Comparison of ENCODE assay signal across 18 cellular contexts in the genomic region with DNA sequence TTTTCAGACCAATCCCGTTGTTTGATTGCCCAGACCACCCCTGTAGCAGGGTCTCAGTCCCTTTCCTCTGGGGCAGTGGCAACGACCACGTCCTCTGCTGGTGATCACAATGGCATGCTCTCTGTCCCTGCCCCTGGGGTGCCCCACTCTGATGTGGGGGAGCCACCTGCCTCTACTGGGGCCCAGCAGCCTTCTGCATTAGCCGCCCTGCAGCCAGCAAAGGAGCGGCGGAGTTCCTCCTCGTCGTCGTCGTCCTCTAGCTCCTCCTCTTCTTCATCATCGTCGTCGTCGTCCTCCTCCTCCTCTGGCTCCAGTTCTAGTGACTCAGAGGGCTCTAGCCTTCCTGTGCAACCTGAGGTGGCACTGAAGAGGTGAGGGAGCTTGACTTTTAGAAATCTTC. TPM values are rescaled to one million over a fixed set of nuclear protein-coding genes. Genes with fewer than 3 reads are reported as not detected.
A peak's percentile ranks its signal among the peaks of the same experiment; 100 is the strongest.
DNase-seq lines count a peak whose midpoint lies in the region; ATAC-seq, FAIRE-seq and TF ChIP-seq lines count a peak whose summit lies in the region.
"Had no signal": no experiment of that assay in that cellular context is flagged by ENCODE, and none has a peak within 500 bp of the region (broad histone marks: within the 10 kb centered on the region; RNA-seq: fewer than 3 reads in every experiment).

No MANE protein-coding gene starts in this region.

- peaks cover 14 to 27% of the 10 kb centered on the region in 2 experiments for H3K9me3 Mint-ChIP-seq in H9
- H3K9me3 Mint-ChIP-seq in nephron progenitor cell = peaks cover 40% of the 10 kb centered on the region
- H3K9me3 Mint-ChIP-seq: activated CD4-positive, alpha-beta memory T cell treated with anti-CD3 and anti-CD28 coated beads for 36 hours had no signal

- peak overlapping the region; percentile 14 to 95 (median 74); a peak in 6 of 7 replicates for H3K27ac Mint-ChIP-seq in H9
- peak overlapping the region; percentile 96 for H3K27ac Mint-ChIP-seq in nephron progenitor cell

- H3K4ac ChIP-seq in H9 (ENCODE audit: low read depth, low read length) = no peak overlapping the region

- H3K79me1 ChIP-seq in H9 (ENCODE audit: insufficient read depth, low read depth, low read length, poor library complexity, severe bottlenecking) = peaks cover 20% of the 10 kb centered on the region

- peak overlapping the region in 10 of 11 experiments; percentile 10 to 63 (median 32); a peak in 11 of 22 replicates for H3K9ac ChIP-seq in BLaER1 treated with 17β-estradiol and CSF1 and Interleukin-3, amounts not matched to agents 10 nM and 100 nM
- H3K9ac ChIP-seq in H9 (ENCODE audit: extremely low read depth, insufficient read length, low read length) (no peak overlapping the region), K562 (ENCODE audit: insufficient read depth in 1 of 2, low read depth in 2 of 2, low read length in 2 of 2) (peak overlapping the region in 1 of 2 experiments; percentile 28; a peak in 1 of 4 replicates)

- CTCF ChIA-PET in K562 (lab: Yijun Ruan, JAX; ENCODE audit: low intra/inter-chr PET ratio) = no interaction called here

- no peak overlapping the region for H3K56ac ChIP-seq in H9 (ENCODE audit: insufficient read length, low read depth, low read length)

- H3K27me3 ChIP-seq in BLaER1 treated with 17β-estradiol and CSF1 and Interleukin-3, amounts not matched to agents 10 nM and 100 nM = no peaks in the 10 kb centered on the region
- H3K27me3 ChIP-seq in H9 (ENCODE audit: insufficient read depth, low read length) = no peaks in the 10 kb centered on the region
- no peaks in the 10 kb centered on the region for H3K27me3 ChIP-seq in K562 (ENCODE audit: control insufficient read depth in 2 of 2, insufficient read depth in 2 of 2, low read length in 2 of 2)
- H3K27me3 ChIP-seq: dorsolateral prefrontal cortex had no signal

- H2BK15ac ChIP-seq in H9 (ENCODE audit: low read depth, low read length) = no peak overlapping the region

- WGBS in H9 (ENCODE audit: extremely low coverage, insufficient read length, low lambda C conversion rate) = no CpG with 5 or more reads among the region's 14 CpGs
- 49% methylated on average over 14 of the region's 14 CpGs for WGBS in K562 (ENCODE audit: insufficient coverage, low coverage, missing lambda C conversion rate)

- H3K18ac ChIP-seq in H9 (ENCODE audit: insufficient read length, low read depth, low read length) = no peak overlapping the region

- H3K9me1 ChIP-seq in K562 (ENCODE audit: control insufficient read depth, insufficient read depth, low read length) = no peaks in the 10 kb centered on the region

- peaks cover 97 to 100% (median 100%) of the 10 kb centered on the region in 11 experiments for H4K20me1 ChIP-seq in BLaER1 treated with 17β-estradiol and CSF1 and Interleukin-3, amounts not matched to agents 10 nM and 100 nM
- H4K20me1 ChIP-seq in H9 (ENCODE audit: control insufficient read depth, insufficient read depth, insufficient read length) (no peaks in the 10 kb centered on the region), K562 (replicated peaks; ENCODE audit: control insufficient read depth, insufficient read depth, low read length) (peaks cover 24% of the 10 kb centered on the region)

- ATAC-seq in K562 = no peak

- H3K36me3 ChIP-seq in BLaER1 treated with 17β-estradiol and CSF1 and Interleukin-3, amounts not matched to agents 10 nM and 100 nM = peaks cover 99 to 100% (median 100%) of the 10 kb centered on the region in 11 experiments
- H3K36me3 ChIP-seq in K562 (ENCODE audit: control insufficient read depth, insufficient read depth, low read length) = peaks cover 99% of the 10 kb centered on the region

- H3K4me1 Mint-ChIP-seq in H9 (peaks cover 6 to 33% of the 10 kb centered on the region in 2 experiments; a peak in 3 of 4 replicates), nephron progenitor cell (peaks cover 39% of the 10 kb centered on the region)

- peak; percentile 22; the same call in 1 of the 2 replicates for TF ChIP-seq POLR2A in K562 (conservative IDR thresholded peaks at IDR 0.05)

- H2BK12ac ChIP-seq in H9 (ENCODE audit: insufficient read length, low read depth, low read length) = no peak overlapping the region

- no peaks in the 10 kb centered on the region for H3K9me3 ChIP-seq in BLaER1 treated with 17β-estradiol and CSF1 and Interleukin-3, amounts not matched to agents 10 nM and 100 nM (replicated peaks in 1 of 11)
- H3K9me3 ChIP-seq in H9 (ENCODE audit: control insufficient read depth, low read depth, low read length) (no peaks in the 10 kb centered on the region), K562 (replicated peaks; ENCODE audit: control insufficient read depth, insufficient read depth, low read depth, low read length) (peaks cover 6% of the 10 kb centered on the region)

- H3K27me3 Mint-ChIP-seq in H9 (ENCODE audit: low read depth) = peaks cover 4% of the 10 kb centered on the region
- peaks cover 3% of the 10 kb centered on the region for H3K27me3 Mint-ChIP-seq in nephron progenitor cell (ENCODE audit: low read depth, poor library complexity)
- H3K27me3 Mint-ChIP-seq: activated CD4-positive, alpha-beta memory T cell treated with anti-CD3 and anti-CD28 coated beads for 36 hours had no signal

- H3K79me2 ChIP-seq in H9 (ENCODE audit: insufficient read depth, low read length) = peaks cover 2% of the 10 kb centered on the region; the same call in 1 of the 2 replicates
- peaks cover 56% of the 10 kb centered on the region for H3K79me2 ChIP-seq in K562 (ENCODE audit: control insufficient read depth, insufficient read depth, low read length)

- no peak overlapping the region for H3T11ph ChIP-seq in H9 (ENCODE audit: low read length)

- no peak overlapping the region for H2BK5ac ChIP-seq in H9 (ENCODE audit: insufficient read length, low read length)

- no peak for TF ChIP-seq RAD21 in K562 (CRISPR knock-in tag; conservative IDR thresholded peaks at IDR 0.05 in 1 of 2, IDR thresholded peaks at IDR 0.05 in 1 of 2)

- H3K4me3 Mint-ChIP-seq in H9 (peak overlapping the region in 1 of 2 experiments; percentile 27; a peak in 2 of 5 replicates), nephron progenitor cell (no peak overlapping the region)
- H3K4me3 Mint-ChIP-seq: activated CD4-positive, alpha-beta memory T cell treated with anti-CD3 and anti-CD28 coated beads for 36 hours had no signal

- H3K23me2 ChIP-seq in H9 (ENCODE audit: insufficient read length, low read depth, low read length, poor library complexity, severe bottlenecking) = no peaks in the 10 kb centered on the region

- H2AK5ac ChIP-seq in H9 (ENCODE audit: insufficient read length, low read length) = no peak overlapping the region

- POLR2A ChIA-PET in K562 (lab: Yijun Ruan, JAX) = interaction anchor here (2.1 to 9.0 kb wide), 5 partner anchors 9 to 29 kb away, joined by 10 to 96 read pairs (median 15); a partner anchor contains a TSS

- intact Hi-C loops in K562 (cut with micrococcal nuclease) = no loop called here

- H3K27ac ChIP-seq in BLaER1 treated with 17β-estradiol and CSF1 and Interleukin-3, amounts not matched to agents 10 nM and 100 nM = peak overlapping the region in 2 of 11 experiments; percentile 45 to 48; a peak in 2 of 22 replicates
- no peak overlapping the region for H3K27ac ChIP-seq in H9 (ENCODE audit: insufficient read length, low read depth, low read length)
- 0 out of 3 replicates have a peak overlapping the region, but pooled peaks have one; percentile 31 for H3K27ac ChIP-seq in K562 (ENCODE audit: extremely low read depth, low read depth, low read length)

- H2BK20ac ChIP-seq in H9 (ENCODE audit: low read depth, low read length, poor library complexity, severe bottlenecking) = no peak overlapping the region

- no peak for FAIRE-seq in K562 (lab: Jason Lieb, UNC)
- FAIRE-seq: HTR-8/SVneo had no signal

- H2AFZ ChIP-seq in H9 (ENCODE audit: low read length) (no peak overlapping the region), K562 (ENCODE audit: low read depth, low read length) (no peak overlapping the region)

- H4K8ac ChIP-seq in H9 (replicated peaks; ENCODE audit: insufficient read length, low read depth, low read length) = no peak overlapping the region

- BruUV-seq in K562 (replicated peaks; lab: Mats Ljungman, UMichigan) = no TSS peak

- no peak for TF ChIP-seq EP300 in K562 (IDR thresholded peaks at IDR 0.05; ENCODE audit: low read length)

- H3K36me3 Mint-ChIP-seq in H9 (ENCODE audit: insufficient read depth in 1 of 3, low read depth in 3 of 3) (peaks cover 85 to 100% (median 99%) of the 10 kb centered on the region in 3 experiments), nephron progenitor cell (ENCODE audit: low read depth) (peaks cover 85% of the 10 kb centered on the region)

- no peak overlapping the region for H4K5ac ChIP-seq in H9 (ENCODE audit: insufficient read length, low read depth, low read length)

- H4K91ac ChIP-seq in H9 (ENCODE audit: insufficient read length, low read depth, low read length) = no peak overlapping the region

- in situ Hi-C loops in K562 (cut with MboI) = no loop called here

- no peak overlapping the region for H2BK120ac ChIP-seq in H9 (ENCODE audit: low read depth, low read length, poor library complexity, severe bottlenecking)

- TF ChIP-seq CTCF in H9 (conservative IDR thresholded peaks at IDR 0.05) (no peak), K562 (IDR thresholded peaks at IDR 0.05 in 2 of 3, conservative IDR thresholded peaks at IDR 0.05 in 1 of 3; ENCODE audit: insufficient read depth in 2 of 3, low read depth in 1 of 3, low read length in 3 of 3) (no peak), nephron progenitor cell (IDR thresholded peaks at IDR 0.05) (no peak)

- peaks cover 30 to 52% (median 38%) of the 10 kb centered on the region in 10 experiments for H3K4me1 ChIP-seq in BLaER1 treated with 17β-estradiol and CSF1 and Interleukin-3, amounts not matched to agents 10 nM and 100 nM
- H3K4me1 ChIP-seq in H9 (ENCODE audit: insufficient read depth, low read length) = no peaks in the 10 kb centered on the region
- peaks cover 15 to 60% of the 10 kb centered on the region in 2 experiments; a peak in 4 of 5 replicates for H3K4me1 ChIP-seq in K562 (replicated peaks in 1 of 2; ENCODE audit: control insufficient read depth in 2 of 2, insufficient read depth in 2 of 2, low read length in 2 of 2)

- H3K23ac ChIP-seq in H9 (ENCODE audit: insufficient read length, low read depth, low read length) = no peak overlapping the region

- no peak overlapping the region for H3K4me3 ChIP-seq in BLaER1 treated with 17β-estradiol and CSF1 and Interleukin-3, amounts not matched to agents 10 nM and 100 nM
- H3K4me3 ChIP-seq in K562 = no peak overlapping the region
- H3K4me3 ChIP-seq: dorsolateral prefrontal cortex had no signal

- no peak overlapping the region for H3K14ac ChIP-seq in H9 (ENCODE audit: insufficient read depth, low read length)

- no peak for DNase-seq in H9
- DNase-seq in K562 (ENCODE audit: extremely low read depth in 1 of 4, low spot score in 3 of 4) = peak in 1 of 4 experiments; percentile 29
- DNase-seq in nephron progenitor cell = no peak
- no peak for DNase-seq in central memory CD4-positive, alpha-beta T cell
- no peak for DNase-seq in NCI-H446 (lab: John Stamatoyannopoulos, UW)
- DNase-seq in COLO668 (lab: John Stamatoyannopoulos, UW; ENCODE audit: unreplicated experiment) = no peak
- DNase-seq in C1 segment of cervical spinal cord (lab: John Stamatoyannopoulos, UW) = no peak
- DNase-seq: activated CD4-positive, alpha-beta memory T cell treated with anti-CD3 and anti-CD28 coated beads for 36 hours; DMS53; dorsolateral prefrontal cortex; MM.1S; NCI-H2029; NCI-H524 treated with DMSO at 0.1 percent for 48 hours had no signal

- peak overlapping the region; percentile 48 to 83 (median 68); a peak in 21 of 22 replicates for H3K4me2 ChIP-seq in BLaER1 treated with 17β-estradiol and CSF1 and Interleukin-3, amounts not matched to agents 10 nM and 100 nM
- H3K4me2 ChIP-seq in H9 (ENCODE audit: insufficient read depth, insufficient read length, low read length) = no peak overlapping the region
- H3K4me2 ChIP-seq in K562 (ENCODE audit: insufficient read depth, low read length) = no peak overlapping the region

RNA-seq across cellular contexts. Expression of a gene that starts 9.2 kb away (rescaled TPM):
- total RNA-seq in H9 (2021) (319 and 331 TPM in 2 replicates), K562 (2014; rRNA removed) (285 and 395 TPM in 2 replicates), K562 (2014; rRNA removed; fragmentation: Illumina TruSeq; extraction: Trizol) (29.4 and 63.2 TPM in 2 replicates), K562 (2015; rRNA removed; fragmentation: Illumina TruSeq; extraction: Trizol) (219 and 223 TPM in 2 replicates), K562 (2021) (237 and 268 TPM in 2 replicates)
- total RNA-seq in K562 (2011; cell fraction: chromatin; rRNA removed; ENCODE audit: low replicate concordance) = 7.2 and 24.7 TPM in 2 replicates
- 37.5 and 47.0 TPM in 2 replicates for total RNA-seq in K562 (2011; cell fraction: nucleolus; rRNA removed)
- 31.9 and 34.9 TPM in 2 replicates for total RNA-seq in K562 (2011; cell fraction: nucleoplasm; rRNA removed)
- polyA plus RNA-seq in K562 (2011; rRNA removed) (206 and 220 TPM in 2 replicates), K562 (2014; fragmentation: Illumina TruSeq; extraction: Trizol) (180 and 344 TPM in 2 replicates), K562 (2014; fragmentation: Nextera tagmentation; extraction: Ambion mirVana) (100 to 1,000 TPM; 764 to 791 TPM), K562 (2014; rRNA removed) (298 and 313 TPM in 2 replicates)
- 693 and 1,390 TPM in 2 replicates for polyA plus RNA-seq in K562 (2011; cell fraction: cytosol; rRNA removed)
- 132 and 211 TPM in 2 replicates for polyA plus RNA-seq in K562 (2011; cell fraction: nucleus; rRNA removed)
- polyA plus RNA-seq in K562 (2012) = 297 and 487 TPM in 2 replicates
- 34.5 and 73.6 TPM in 2 replicates for polyA minus RNA-seq in K562 (2011; rRNA and poly(A)+ RNA removed)
- polyA minus RNA-seq in K562 (2011; cell fraction: cytosol; rRNA and poly(A)+ RNA removed) = 64.8 and 95.8 TPM in 2 replicates
- polyA minus RNA-seq in K562 (2011; cell fraction: nucleus; rRNA and poly(A)+ RNA removed) = 15.5 and 22.3 TPM in 2 replicates

RNA-seq across cellular contexts. Expression of a gene that starts 15.5 kb away (rescaled TPM):
- 667 and 694 TPM in 2 replicates for total RNA-seq in H9 (2021)
- 1,596 and 1,670 TPM in 2 replicates for total RNA-seq in K562 (2011; cell fraction: chromatin; rRNA removed; ENCODE audit: low replicate concordance)
- 1,139 and 1,167 TPM in 2 replicates for total RNA-seq in K562 (2011; cell fraction: nucleolus; rRNA removed)
- 1,487 and 2,488 TPM in 2 replicates for total RNA-seq in K562 (2011; cell fraction: nucleoplasm; rRNA removed)
- 81.1 and 85.3 TPM in 2 replicates for total RNA-seq in K562 (2014; rRNA removed)
- total RNA-seq in K562 (2014; rRNA removed; fragmentation: Illumina TruSeq; extraction: Trizol) = 79.2 and 79.9 TPM in 2 replicates
- total RNA-seq in K562 (2015; rRNA removed; fragmentation: Illumina TruSeq; extraction: Trizol) = 70.6 and 91.2 TPM in 2 replicates
- 413 and 466 TPM in 2 replicates for total RNA-seq in K562 (2021)
- 82.5 and 179 TPM in 2 replicates for polyA plus RNA-seq in K562 (2011; rRNA removed)
- 102 and 119 TPM in 2 replicates for polyA plus RNA-seq in K562 (2011; cell fraction: cytosol; rRNA removed)
- polyA plus RNA-seq in K562 (2011; cell fraction: nucleus; rRNA removed) = 1,748 and 2,419 TPM in 2 replicates
- polyA plus RNA-seq in K562 (2012) = 391 and 584 TPM in 2 replicates
- polyA plus RNA-seq in K562 (2014; fragmentation: Illumina TruSeq; extraction: Trizol) = 517 and 558 TPM in 2 replicates
- polyA plus RNA-seq in K562 (2014; fragmentation: Nextera tagmentation; extraction: Ambion mirVana) = 10 to 100 TPM; 26.7 to 27.6 TPM
- 463 and 563 TPM in 2 replicates for polyA plus RNA-seq in K562 (2014; rRNA removed)
- polyA minus RNA-seq in K562 (2011; rRNA and poly(A)+ RNA removed) = 72.4 and 72.8 TPM in 2 replicates
- 155 and 244 TPM in 2 replicates for polyA minus RNA-seq in K562 (2011; cell fraction: cytosol; rRNA and poly(A)+ RNA removed)
- 233 and 249 TPM in 2 replicates for polyA minus RNA-seq in K562 (2011; cell fraction: nucleus; rRNA and poly(A)+ RNA removed)

RNA-seq across cellular contexts. Expression of a gene that starts 19.5 kb away (rescaled TPM):
- total RNA-seq in H9 (2021) = not detected in 2 replicates
- total RNA-seq in K562 (2011; cell fraction: chromatin; rRNA removed; ENCODE audit: low replicate concordance) = not detected in 2 replicates
- not detected in 2 replicates for total RNA-seq in K562 (2011; cell fraction: nucleolus; rRNA removed)
- not detected in 2 replicates for total RNA-seq in K562 (2011; cell fraction: nucleoplasm; rRNA removed)
- not detected in 2 replicates for total RNA-seq in K562 (2014; rRNA removed)
- total RNA-seq in K562 (2014; rRNA removed; fragmentation: Illumina TruSeq; extraction: Trizol) = not detected in 2 replicates
- not detected in 2 replicates for total RNA-seq in K562 (2015; rRNA removed; fragmentation: Illumina TruSeq; extraction: Trizol)
- not detected in 2 replicates for total RNA-seq in K562 (2021)
- not detected in 2 replicates for polyA plus RNA-seq in K562 (2011; rRNA removed)
- polyA plus RNA-seq in K562 (2011; cell fraction: cytosol; rRNA removed) = not detected in 2 replicates
- polyA plus RNA-seq in K562 (2011; cell fraction: nucleus; rRNA removed) = not detected in 2 replicates
- polyA plus RNA-seq in K562 (2012) = 0.06 TPM in 1 of 2 replicates, not detected in the other
- not detected in 2 replicates for polyA plus RNA-seq in K562 (2014; fragmentation: Illumina TruSeq; extraction: Trizol)
- not detected for polyA plus RNA-seq in K562 (2014; fragmentation: Nextera tagmentation; extraction: Ambion mirVana)
- polyA plus RNA-seq in K562 (2014; rRNA removed) = not detected in 2 replicates
- not detected in 2 replicates for polyA minus RNA-seq in K562 (2011; rRNA and poly(A)+ RNA removed)
- not detected in 2 replicates for polyA minus RNA-seq in K562 (2011; cell fraction: cytosol; rRNA and poly(A)+ RNA removed)
- polyA minus RNA-seq in K562 (2011; cell fraction: nucleus; rRNA and poly(A)+ RNA removed) = not detected in 2 replicates
- total RNA-seq: activated CD4-positive, alpha-beta memory T cell treated with anti-CD3 and anti-CD28 coated beads for 36 hours; fibroblast of lung; liver; renal cortical epithelial cell had no signal
- polyA plus RNA-seq: fibroblast of lung, liver had no signal

RNA-seq across cellular contexts. Expression of a gene that starts 30.4 kb away (rescaled TPM):
- total RNA-seq in H9 (2021) = not detected in 2 replicates
- total RNA-seq in K562 (2011; cell fraction: chromatin; rRNA removed; ENCODE audit: low replicate concordance) = not detected in 2 replicates
- total RNA-seq in K562 (2011; cell fraction: nucleolus; rRNA removed) = not detected in 2 replicates
- total RNA-seq in K562 (2011; cell fraction: nucleoplasm; rRNA removed) = not detected in 2 replicates
- not detected in 2 replicates for total RNA-seq in K562 (2014; rRNA removed)
- not detected in 2 replicates for total RNA-seq in K562 (2014; rRNA removed; fragmentation: Illumina TruSeq; extraction: Trizol)
- total RNA-seq in K562 (2015; rRNA removed; fragmentation: Illumina TruSeq; extraction: Trizol) = not detected in 2 replicates
- not detected in 2 replicates for total RNA-seq in K562 (2021)
- not detected in 2 replicates for polyA plus RNA-seq in K562 (2011; rRNA removed)
- not detected in 2 replicates for polyA plus RNA-seq in K562 (2011; cell fraction: cytosol; rRNA removed)
- not detected in 2 replicates for polyA plus RNA-seq in K562 (2011; cell fraction: nucleus; rRNA removed)
- not detected in 2 replicates for polyA plus RNA-seq in K562 (2012)
- not detected in 2 replicates for polyA plus RNA-seq in K562 (2014; fragmentation: Illumina TruSeq; extraction: Trizol)
- polyA plus RNA-seq in K562 (2014; fragmentation: Nextera tagmentation; extraction: Ambion mirVana) = not detected
- not detected in 2 replicates for polyA plus RNA-seq in K562 (2014; rRNA removed)
- 0.18 TPM in 1 of 2 replicates, not detected in the other for polyA minus RNA-seq in K562 (2011; rRNA and poly(A)+ RNA removed)
- not detected in 2 replicates for polyA minus RNA-seq in K562 (2011; cell fraction: cytosol; rRNA and poly(A)+ RNA removed)
- not detected in 2 replicates for polyA minus RNA-seq in K562 (2011; cell fraction: nucleus; rRNA and poly(A)+ RNA removed)
- total RNA-seq: activated CD4-positive, alpha-beta memory T cell treated with anti-CD3 and anti-CD28 coated beads for 36 hours; dorsolateral prefrontal cortex; fibroblast of lung; liver; renal cortical epithelial cell had no signal
- polyA plus RNA-seq: fibroblast of lung, liver had no signal

RNA-seq across cellular contexts. Expression of a gene that starts 47.9 kb away (rescaled TPM):
- total RNA-seq in H9 (2021) = 3.6 and 5.0 TPM in 2 replicates
- 0.83 and 2.0 TPM in 2 replicates for total RNA-seq in K562 (2011; cell fraction: chromatin; rRNA removed; ENCODE audit: low replicate concordance)
- total RNA-seq in K562 (2011; cell fraction: nucleolus; rRNA removed) = 1.6 and 2.0 TPM in 2 replicates
- 1.4 and 1.5 TPM in 2 replicates for total RNA-seq in K562 (2011; cell fraction: nucleoplasm; rRNA removed)
- total RNA-seq in K562 (2014; rRNA removed) = 0.09 and 0.29 TPM in 2 replicates
- total RNA-seq in K562 (2014; rRNA removed; fragmentation: Illumina TruSeq; extraction: Trizol) = not detected in 2 replicates
- total RNA-seq in K562 (2015; rRNA removed; fragmentation: Illumina TruSeq; extraction: Trizol) = 0.15 and 0.18 TPM in 2 replicates
- 0.16 and 0.20 TPM in 2 replicates for total RNA-seq in K562 (2021)
- polyA plus RNA-seq in K562 (2011; rRNA removed) = 0.20 TPM in 2 replicates
- 0.19 and 0.86 TPM in 2 replicates for polyA plus RNA-seq in K562 (2011; cell fraction: cytosol; rRNA removed)
- 0.65 and 0.77 TPM in 2 replicates for polyA plus RNA-seq in K562 (2011; cell fraction: nucleus; rRNA removed)
- polyA plus RNA-seq in K562 (2012) = 0.26 and 1.3 TPM in 2 replicates
- polyA plus RNA-seq in K562 (2014; fragmentation: Illumina TruSeq; extraction: Trizol) = 0.11 TPM in 1 of 2 replicates, not detected in the other
- not detected for polyA plus RNA-seq in K562 (2014; fragmentation: Nextera tagmentation; extraction: Ambion mirVana)
- polyA plus RNA-seq in K562 (2014; rRNA removed) = 0.22 TPM in 1 of 2 replicates, not detected in the other
- polyA minus RNA-seq in K562 (2011; rRNA and poly(A)+ RNA removed) = 0.07 and 0.15 TPM in 2 replicates
- polyA minus RNA-seq in K562 (2011; cell fraction: cytosol; rRNA and poly(A)+ RNA removed) = not detected in 2 replicates
- 0.44 and 0.67 TPM in 2 replicates for polyA minus RNA-seq in K562 (2011; cell fraction: nucleus; rRNA and poly(A)+ RNA removed)

Comparison
In these comparisons a context has a peak if more than half of its experiments do, and no peak if none do; other contexts are left out.
1. H3K4me2 ChIP-seq: peak in BLaER1 treated with 17β-estradiol and CSF1 and Interleukin-3, amounts not matched to agents 10 nM and 100 nM (11 of 11); none in H9 (single experiment) and K562 (single experiment).